8 cellular contexts compared by ENCODE assay signal in the genomic region with DNA sequence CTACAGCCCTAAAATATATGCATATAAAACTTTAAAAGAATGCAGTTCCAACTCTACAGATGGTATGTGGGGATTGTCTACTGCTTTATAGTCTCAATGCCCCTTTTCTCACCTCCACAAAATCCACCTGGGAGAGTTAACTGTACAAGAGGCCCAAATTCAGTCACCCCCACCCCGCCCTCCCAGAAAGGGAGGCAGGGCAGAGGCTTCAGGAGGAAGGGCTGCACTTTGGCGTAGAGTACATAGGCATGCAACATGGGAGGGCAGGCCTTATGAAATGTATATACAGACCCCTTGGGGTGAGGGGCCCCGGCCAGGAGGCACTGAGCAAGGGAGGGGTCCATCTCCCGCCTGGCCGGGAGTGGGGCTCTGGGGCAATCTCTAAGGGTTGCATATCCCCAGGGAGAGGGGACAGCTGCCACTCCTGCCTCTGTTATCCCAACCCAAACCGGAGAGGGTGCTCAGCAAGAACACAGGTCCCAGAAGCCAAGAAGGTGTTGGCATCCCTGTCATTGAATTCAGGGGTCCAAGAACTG. TPM values are rescaled to one million over a fixed set of nuclear protein-coding genes. Genes with fewer than 3 reads are reported as not detected.
A peak's percentile ranks its signal among the peaks of the same experiment; 100 is the strongest.
DNase-seq lines count a peak whose midpoint lies in the region; ATAC-seq and TF ChIP-seq lines count a peak whose summit lies in the region.

No MANE protein-coding gene starts in this region.

- peaks cover 28 to 29% of the 10 kb centered on the region in 2 donors for H3K4me1 Mint-ChIP-seq in natural killer cell treated with Interleukin-12 subunit alpha and Interleukin-12 subunit beta and Interleukin-15 and Interleukin-18, amount 100 ng/mL, for 72 hours (ENCODE audit: low read depth in 2 of 2)

- no peaks in the 10 kb centered on the region for H3K27me3 ChIP-seq in BLaER1 treated with 17β-estradiol and CSF1 and Interleukin-3, amounts not matched to agents 10 nM and 100 nM
- no peaks in the 10 kb centered on the region for H3K27me3 ChIP-seq in Karpas-422 (ENCODE audit: low read length)
- no peaks in the 10 kb centered on the region for H3K27me3 ChIP-seq in colonic mucosa

- peaks cover 6% of the 10 kb centered on the region for H3K36me3 Mint-ChIP-seq in natural killer cell treated with Interleukin-12 subunit alpha and Interleukin-12 subunit beta and Interleukin-15 and Interleukin-18, amount 100 ng/mL, for 72 hours

- peak overlapping the region; percentile 72 to 90 (median 80); a peak in 19 of 20 replicates for H3K4me3 ChIP-seq in BLaER1 treated with 17β-estradiol and CSF1 and Interleukin-3, amounts not matched to agents 10 nM and 100 nM
- peak overlapping the region; percentile 93 for H3K4me3 ChIP-seq in Karpas-422 (ENCODE audit: low read length)
- peak overlapping the region; percentile 55 for H3K4me3 ChIP-seq in colonic mucosa

- peak overlapping the region; percentile 87 to 99 (median 92) for H3K4me2 ChIP-seq in BLaER1 treated with 17β-estradiol and CSF1 and Interleukin-3, amounts not matched to agents 10 nM and 100 nM
- H3K4me2 ChIP-seq in Karpas-422 (ENCODE audit: low read depth, low read length, poor library complexity, severe bottlenecking): peak overlapping the region; percentile 89

- peaks cover 51 to 88% (median 60%) of the 10 kb centered on the region in 10 experiments for H3K4me1 ChIP-seq in BLaER1 treated with 17β-estradiol and CSF1 and Interleukin-3, amounts not matched to agents 10 nM and 100 nM
- H3K4me1 ChIP-seq in Karpas-422 (ENCODE audit: low read length): peaks cover 23% of the 10 kb centered on the region
- H3K4me1 ChIP-seq in colonic mucosa: peaks cover 13% of the 10 kb centered on the region

- peaks cover 0 to 47% (median 23%) of the 10 kb centered on the region in 11 experiments; a peak in 15 of 22 replicates for H4K20me1 ChIP-seq in BLaER1 treated with 17β-estradiol and CSF1 and Interleukin-3, amounts not matched to agents 10 nM and 100 nM
- no peaks in the 10 kb centered on the region for H4K20me1 ChIP-seq in Karpas-422 (ENCODE audit: insufficient read depth, low read depth, low read length)

- no peaks in the 10 kb centered on the region for H3K9me3 Mint-ChIP-seq in natural killer cell treated with Interleukin-12 subunit alpha and Interleukin-12 subunit beta and Interleukin-15 and Interleukin-18, amount 100 ng/mL, for 72 hours

- intact Hi-C loops in colonic mucosa (cut with DNase I): no loop called here

- ATAC-seq in natural killer cell treated with Interleukin-12 subunit alpha and Interleukin-12 subunit beta and Interleukin-15 and Interleukin-18, amount 100 ng/mL, for 72 hours: no peak
- no peak for ATAC-seq in GM19328 (IDR thresholded peaks at IDR 0.05; ENCODE audit: unreplicated experiment)

- no peak overlapping the region for H2AFZ ChIP-seq in Karpas-422 (ENCODE audit: low read length)

- H3K27me3 Mint-ChIP-seq in natural killer cell treated with Interleukin-12 subunit alpha and Interleukin-12 subunit beta and Interleukin-15 and Interleukin-18, amount 100 ng/mL, for 72 hours: no peaks in the 10 kb centered on the region

- peaks cover 32% of the 10 kb centered on the region for H3K79me2 ChIP-seq in Karpas-422 (ENCODE audit: low read length)

- DNase-seq in Karpas-422 (peak; percentile 59), colonic mucosa (no peak), superior temporal gyrus (ENCODE audit: extremely low spot score) (no peak), NCI-H526 treated with DMSO at 0.1 percent for 48 hours (lab: John Stamatoyannopoulos, UW) (no peak), T1000 (lab: John Stamatoyannopoulos, UW) (no peak)
- no peak for DNase-seq in natural killer cell treated with Interleukin-12 subunit alpha and Interleukin-12 subunit beta and Interleukin-15 and Interleukin-18, amount 100 ng/mL, for 72 hours (ENCODE audit: low spot score)

- H3K9me3 ChIP-seq in BLaER1 treated with 17β-estradiol and CSF1 and Interleukin-3, amounts not matched to agents 10 nM and 100 nM (replicated peaks in 1 of 11): no peaks in the 10 kb centered on the region
- H3K9me3 ChIP-seq in Karpas-422 (ENCODE audit: low read length): no peaks in the 10 kb centered on the region
- no peaks in the 10 kb centered on the region for H3K9me3 ChIP-seq in colonic mucosa

- no peak for TF ChIP-seq CTCF in colonic mucosa (IDR thresholded peaks at IDR 0.05)

- peak overlapping the region; percentile 92 to 99 (median 97) for H3K9ac ChIP-seq in BLaER1 treated with 17β-estradiol and CSF1 and Interleukin-3, amounts not matched to agents 10 nM and 100 nM
- H3K9ac ChIP-seq in Karpas-422 (ENCODE audit: low read length) (peak overlapping the region; percentile 98), colonic mucosa (ENCODE audit: low read depth in 2 of 2, low read length in 2 of 2) (peak overlapping the region in 1 of 2 donors; percentile 94)

- H3K36me3 ChIP-seq in BLaER1 treated with 17β-estradiol and CSF1 and Interleukin-3, amounts not matched to agents 10 nM and 100 nM: peaks cover 65 to 75% (median 70%) of the 10 kb centered on the region in 11 experiments
- H3K36me3 ChIP-seq in Karpas-422 (ENCODE audit: insufficient read depth, low read length) (peaks cover 13% of the 10 kb centered on the region; the same call in 1 of the 2 replicates), colonic mucosa (peaks cover 23% of the 10 kb centered on the region)

- no peaks in the 10 kb centered on the region for H3K9me2 ChIP-seq in Karpas-422 (replicated peaks; ENCODE audit: insufficient read depth, low read length)

- peak overlapping the region in 7 of 11 experiments; percentile 93 to 99 (median 99); a peak in 12 of 22 replicates for H3K27ac ChIP-seq in BLaER1 treated with 17β-estradiol and CSF1 and Interleukin-3, amounts not matched to agents 10 nM and 100 nM
- peak overlapping the region; percentile 87 for H3K27ac ChIP-seq in Karpas-422 (ENCODE audit: low read length)
- H3K27ac ChIP-seq in colonic mucosa: peak overlapping the region; percentile 81

- H3K4me3 Mint-ChIP-seq in natural killer cell treated with Interleukin-12 subunit alpha and Interleukin-12 subunit beta and Interleukin-15 and Interleukin-18, amount 100 ng/mL, for 72 hours: peak overlapping the region; percentile 87

- H3K27ac Mint-ChIP-seq in natural killer cell treated with Interleukin-12 subunit alpha and Interleukin-12 subunit beta and Interleukin-15 and Interleukin-18, amount 100 ng/mL, for 72 hours: peak overlapping the region; percentile 78 to 81

RNA-seq across cellular contexts. Expression of gene PYGO2, which starts 1.3 kb away (rescaled TPM):
- total RNA-seq in Karpas-422 (2014; rRNA removed; shearing (Covaris generic); ENCODE audit: low replicate concordance): 37.3 and 44.4 TPM in 2 replicates
- 10 to 100 TPM; 25.8 to 33.8 TPM for total RNA-seq in colonic mucosa
- total RNA-seq in natural killer cell treated with Interleukin-12 subunit alpha and Interleukin-12 subunit beta and Interleukin-15 and Interleukin-18, amount 100 ng/mL, for 72 hours: 10 to 100 TPM; 27.4 to 36.0 TPM

RNA-seq across cellular contexts. Expression of gene PBXIP1, which starts 7.0 kb away (rescaled TPM):
- 26.1 and 55.8 TPM in 2 replicates for total RNA-seq in Karpas-422 (2014; rRNA removed; shearing (Covaris generic); ENCODE audit: low replicate concordance)
- total RNA-seq in colonic mucosa: 10 to 100 TPM; 22.0 to 51.4 TPM
- 10 to 100 TPM; 28.9 to 40.7 TPM for total RNA-seq in natural killer cell treated with Interleukin-12 subunit alpha and Interleukin-12 subunit beta and Interleukin-15 and Interleukin-18, amount 100 ng/mL, for 72 hours

RNA-seq across cellular contexts. Expression of gene SHC1, which starts 7.7 kb away (rescaled TPM):
- total RNA-seq in Karpas-422 (2014; rRNA removed; shearing (Covaris generic); ENCODE audit: low replicate concordance): 27.8 and 35.3 TPM in 2 replicates
- 100 to 1,000 TPM in 1 of 2 donors, 10 to 100 TPM in 1; 98.3 to 104 TPM for total RNA-seq in colonic mucosa
- total RNA-seq in natural killer cell treated with Interleukin-12 subunit alpha and Interleukin-12 subunit beta and Interleukin-15 and Interleukin-18, amount 100 ng/mL, for 72 hours: 10 to 100 TPM; 72.3 to 72.7 TPM

RNA-seq across cellular contexts. Expression of gene CKS1B, which starts 11.6 kb away (rescaled TPM):
- 110 and 225 TPM in 2 replicates for total RNA-seq in Karpas-422 (2014; rRNA removed; shearing (Covaris generic); ENCODE audit: low replicate concordance)
- total RNA-seq in colonic mucosa: 10 to 100 TPM; 49.5 to 76.5 TPM
- 10 to 100 TPM; 52.4 to 72.9 TPM for total RNA-seq in natural killer cell treated with Interleukin-12 subunit alpha and Interleukin-12 subunit beta and Interleukin-15 and Interleukin-18, amount 100 ng/mL, for 72 hours

RNA-seq across cellular contexts. Expression of gene FLAD1, which starts 20.3 kb away (rescaled TPM):
- total RNA-seq in Karpas-422 (2014; rRNA removed; shearing (Covaris generic); ENCODE audit: low replicate concordance): 48.7 and 57.3 TPM in 2 replicates
- total RNA-seq in colonic mucosa: 10 to 100 TPM; 28.2 to 46.1 TPM
- total RNA-seq in natural killer cell treated with Interleukin-12 subunit alpha and Interleukin-12 subunit beta and Interleukin-15 and Interleukin-18, amount 100 ng/mL, for 72 hours: 10 to 100 TPM; 53.1 to 84.2 TPM
